In the genomic region with DNA sequence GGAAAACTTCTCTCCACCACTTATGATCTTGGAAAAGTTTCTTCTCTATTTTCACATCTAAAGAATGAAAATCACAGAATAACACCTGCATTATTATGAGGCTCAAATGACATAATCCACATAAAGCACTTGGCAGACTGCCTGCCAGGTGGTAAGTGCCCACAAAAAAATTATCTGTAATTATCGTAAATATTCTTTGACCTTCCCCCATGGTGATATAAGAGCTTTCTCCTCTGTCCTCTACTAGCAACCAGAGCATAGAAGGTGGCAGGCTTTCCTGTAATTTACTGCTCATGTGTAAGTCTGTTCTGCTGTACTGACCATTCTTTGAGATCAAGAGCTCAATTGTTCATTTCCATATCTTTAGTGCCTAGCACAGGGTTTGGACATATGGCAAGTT, we compare ENCODE assay signal across 9 cellular contexts. TPM values are rescaled to one million over a fixed set of nuclear protein-coding genes. Genes with fewer than 3 reads are reported as not detected.
DNase-seq lines count a peak whose midpoint lies in the region; ATAC-seq and TF ChIP-seq lines count a peak whose summit lies in the region.
"Had no signal": no experiment of that assay in that cellular context is flagged by ENCODE, and none has a peak within 500 bp of the region (broad histone marks: within the 10 kb centered on the region; RNA-seq: fewer than 3 reads in every experiment).

No MANE protein-coding gene starts in this region.

- intact Hi-C loops in esophagus squamous epithelium (cut with DNase I), result loop anchor here (5.0 kb wide), 1 partner anchor 151 kb away; no protein-coding TSS in a partner anchor
- intact Hi-C loops in transverse colon (cut with DNase I; ENCODE audit: low total_unique reads), result loop anchor here (5.0 kb wide), 1 partner anchor 151 kb away; no protein-coding TSS in a partner anchor
- intact Hi-C loops in mucosa of descending colon (cut with DNase I, micrococcal nuclease), result loop anchor here in 1 of 2 donors (5.0 kb wide), 1 partner anchor 151 kb away; no protein-coding TSS in a partner anchor

- CTCF ChIA-PET in CD8-positive, alpha-beta memory T cell (lab: Charles Lee), result interaction anchor here (1.0 to 2.7 kb wide), 35 partner anchors 9 to 513 kb away, joined by 3 to 65 read pairs (median 6); partner anchors contain the start of genes CCDC83, EED and PICALM

- no peaks in the 10 kb centered on the region for H3K36me3 ChIP-seq in CD8-positive, alpha-beta memory T cell (ENCODE audit: insufficient read depth, low read length)
- no peaks in the 10 kb centered on the region for H3K36me3 ChIP-seq in esophagus squamous epithelium
- no peaks in the 10 kb centered on the region for H3K36me3 ChIP-seq in transverse colon
- H3K36me3 ChIP-seq in mucosa of descending colon (ENCODE audit: low read depth), result no peaks in the 10 kb centered on the region

- H3K27me3 Mint-ChIP-seq in CD8-positive, alpha-beta memory T cell, result no peaks in the 10 kb centered on the region
- H3K27me3 Mint-ChIP-seq: brain had no signal

- H3K36me3 Mint-ChIP-seq in CD8-positive, alpha-beta memory T cell, result peaks cover 0 to 4% (median 1%) of the 10 kb centered on the region in 3 donors
- H3K36me3 Mint-ChIP-seq: brain had no signal

- H3K27ac Mint-ChIP-seq in CD8-positive, alpha-beta memory T cell, result peak overlapping the region in 7 of 8 donors; percentile 29 to 91 (median 58)

- in situ Hi-C loops in transverse colon (cut with MboI; ENCODE audit: low pct_ligation_motif_present in 1 of 4, low pct_unique_long_range_greater_than_20kb in 1 of 4, low sequenced_read_pairs in 3 of 4), result loop anchor here (10.0 kb wide), 1 partner anchor 148 kb away; no protein-coding TSS in a partner anchor

- TF ChIP-seq CTCF in esophagus squamous epithelium (IDR thresholded peaks at IDR 0.05) (no peak), transverse colon (IDR thresholded peaks at IDR 0.05) (no peak), mucosa of descending colon (IDR thresholded peaks at IDR 0.05) (no peak)

- peaks cover 13 to 15% (median 14%) of the 10 kb centered on the region in 3 donors for H3K4me1 Mint-ChIP-seq in CD8-positive, alpha-beta memory T cell

- H3K9me3 ChIP-seq in CD8-positive, alpha-beta memory T cell (ENCODE audit: low read length), result no peaks in the 10 kb centered on the region
- H3K9me3 ChIP-seq in esophagus squamous epithelium, result no peaks in the 10 kb centered on the region
- H3K9me3 ChIP-seq in transverse colon, result no peaks in the 10 kb centered on the region
- H3K9me3 ChIP-seq in mucosa of descending colon, result no peaks in the 10 kb centered on the region

- H3K4me1 ChIP-seq in CD8-positive, alpha-beta memory T cell (ENCODE audit: insufficient read depth, low read length), result peaks cover 12% of the 10 kb centered on the region
- H3K4me1 ChIP-seq in esophagus squamous epithelium (peaks cover 0 to 27% (median 6%) of the 10 kb centered on the region in 3 donors), transverse colon (peaks cover 5 to 32% (median 10%) of the 10 kb centered on the region in 4 donors), mucosa of descending colon (ENCODE audit: low read depth) (no peaks in the 10 kb centered on the region)

- TF ChIP-seq POLR2A in esophagus squamous epithelium (IDR thresholded peaks at IDR 0.05), result no peak
- TF ChIP-seq POLR2A in transverse colon (IDR thresholded peaks at IDR 0.05), result no peak

- WGBS in esophagus squamous epithelium, 2 donors, result 45 to 60% methylated on average over 1 of the region's 1 CpG
- WGBS in transverse colon (ENCODE audit: low coverage in 1 of 2), 2 donors, result 38 to 47% methylated on average over 1 of the region's 1 CpG

- no peaks in the 10 kb centered on the region for H3K27me3 ChIP-seq in CD8-positive, alpha-beta memory T cell (ENCODE audit: insufficient read depth, low read length, poor library complexity, severe bottlenecking)
- H3K27me3 ChIP-seq in esophagus squamous epithelium, result no peaks in the 10 kb centered on the region
- H3K27me3 ChIP-seq in transverse colon, result no peaks in the 10 kb centered on the region

- no peak for DNase-seq in CD8-positive, alpha-beta memory T cell
- peak; percentile 95 for DNase-seq in NCI-H2171 treated with DMSO at 0.1 percent for 48 hours (lab: John Stamatoyannopoulos, UW)
- no peak for DNase-seq in esophagus squamous epithelium (lab: John Stamatoyannopoulos, UW)
- DNase-seq in transverse colon, result no peak
- no peak for DNase-seq in mucosa of descending colon
- DNase-seq in foreskin melanocyte, result no peak
- no peak for DNase-seq in cerebellum (ENCODE audit: low spot score)

- H3K4me3 Mint-ChIP-seq in CD8-positive, alpha-beta memory T cell, result peak overlapping the region in 5 of 7 donors; percentile 14 to 94 (median 92)

- ATAC-seq in GM21717 (IDR thresholded peaks at IDR 0.05; ENCODE audit: unreplicated experiment) (peak; percentile 10), mucosa of descending colon (no peak)

- TF ChIP-seq EP300 in transverse colon (IDR thresholded peaks at IDR 0.05; ENCODE audit: low read depth), result no peak

- H3K27ac ChIP-seq in CD8-positive, alpha-beta memory T cell (ENCODE audit: low read depth, low read length), result peak overlapping the region; percentile 38
- H3K27ac ChIP-seq in esophagus squamous epithelium, result peak overlapping the region; percentile 21 to 70 (median 54)
- peak overlapping the region; percentile 8 to 37 (median 26) for H3K27ac ChIP-seq in transverse colon

- POLR2A ChIA-PET in CD8-positive, alpha-beta memory T cell (lab: Charles Lee), result interaction anchor here (0.6 to 1.4 kb wide), 7 partner anchors 52 to 338 kb away, joined by 3 to 6 read pairs (median 4); partner anchors contain the start of genes CCDC83 and PICALM

- no peaks in the 10 kb centered on the region for H3K9me3 Mint-ChIP-seq in CD8-positive, alpha-beta memory T cell
- H3K9me3 Mint-ChIP-seq: brain had no signal

- peak overlapping the region; percentile 33 for H3K4me3 ChIP-seq in CD8-positive, alpha-beta memory T cell (ENCODE audit: low read length)
- H3K4me3 ChIP-seq in esophagus squamous epithelium (peak overlapping the region in 1 of 4 donors; percentile 16), transverse colon (no peak overlapping the region), mucosa of descending colon (no peak overlapping the region)

RNA-seq across cellular contexts. Expression of gene EED, which starts 51.7 kb away (rescaled TPM):
- total RNA-seq in CD8-positive, alpha-beta memory T cell, result 100 to 1,000 TPM; 188 to 190 TPM
- polyA plus RNA-seq in CD8-positive, alpha-beta memory T cell, result 23.6 TPM
- total RNA-seq in esophagus squamous epithelium (10 to 100 TPM; 14.4 to 26.3 (median 18.5) TPM), transverse colon (10 to 100 TPM in 3 of 4 donors, 1 to 10 TPM in 1; 2.8 to 43.5 (median 23.5) TPM), mucosa of descending colon (10 to 100 TPM; 21.9 to 29.6 (median 22.0) TPM), cerebellum (34.3 TPM)
